In the genomic region with DNA sequence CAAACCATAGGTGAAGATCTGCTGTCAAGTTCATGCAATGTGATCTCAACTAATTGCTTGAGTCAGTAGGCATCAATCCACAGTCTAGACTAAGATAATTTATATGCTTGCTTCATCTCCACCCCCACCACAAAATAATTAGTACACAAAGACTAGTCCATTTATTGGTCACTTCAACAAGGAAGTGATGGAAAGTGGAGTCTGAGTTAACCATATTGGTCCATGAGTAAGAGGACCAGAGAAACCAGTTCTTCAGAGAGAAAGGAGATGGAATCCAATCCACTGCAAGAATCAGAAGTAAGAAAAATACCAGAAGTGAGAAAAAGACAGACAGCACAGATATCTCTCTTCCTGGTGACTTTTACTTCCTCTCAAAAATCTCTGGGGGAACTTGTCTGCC, we compare ENCODE assay signal across 25 cellular contexts.
"Had no signal": no experiment of that assay in that cellular context is flagged by ENCODE, and none has a peak within 500 bp of the region (broad histone marks: within the 10 kb centered on the region; RNA-seq: fewer than 3 reads in every experiment).

No MANE protein-coding gene starts in this region.

- H3K4me1 ChIP-seq: gastrocnemius medialis, heart left ventricle, left lung, parathyroid adenoma, right lobe of liver, tibial nerve, upper lobe of left lung had no signal

- H3K27me3 ChIP-seq: gastrocnemius medialis, heart left ventricle, hepatocyte, left lung, right lobe of liver, tibial nerve, upper lobe of left lung had no signal

- H3K27ac ChIP-seq: dorsolateral prefrontal cortex, gastrocnemius medialis, heart left ventricle, hepatocyte, left lung, neural progenitor cell, parathyroid adenoma, right lobe of liver, thoracic aorta, tibial nerve, upper lobe of left lung had no signal

- DNase-seq: dorsolateral prefrontal cortex; effector CD8-positive, alpha-beta T cell; endodermal cell; erythroblast; gastrocnemius medialis; heart left ventricle; left cardiac atrium; left lung; mesendoderm; midbrain; naive thymus-derived CD4-positive, alpha-beta T cell; right lobe of liver; small intestine; stimulated activated CD4-positive, alpha-beta T cell treated with anti-CD3 and anti-CD28 coated beads, Interleukin-15, amount 100 ng/mL, for 24 hours; stimulated activated CD4-positive, alpha-beta T cell treated with anti-CD3 and anti-CD28 coated beads, Interleukin-2, amount 100 ng/mL, for 48 hours; stimulated activated naive B cell treated with anti-CD40 and anti-IgM and Interleukin-4, amounts not matched to agents 10 μg/mL and 1 μg/mL and 100 μg/mL, for 72 hours; upper lobe of left lung had no signal

- H3K4me3 ChIP-seq: dorsolateral prefrontal cortex, gastrocnemius medialis, heart left ventricle, hepatocyte, left lung, neural progenitor cell, right lobe of liver, thoracic aorta, tibial nerve, upper lobe of left lung had no signal

- H3K36me3 ChIP-seq: gastrocnemius medialis, heart left ventricle, left lung, neural progenitor cell, right lobe of liver, thoracic aorta, tibial nerve, upper lobe of left lung had no signal

- FAIRE-seq: colon, islet of Langerhans, urothelium cell line had no signal

- ATAC-seq: gastrocnemius medialis; heart left ventricle; left cardiac atrium; left lung; naive thymus-derived CD4-positive, alpha-beta T cell; right lobe of liver; stimulated activated naive B cell treated with anti-CD40 and anti-IgM and Interleukin-4, amounts not matched to agents 10 μg/mL and 1 μg/mL and 100 μg/mL, for 72 hours had no signal
